ENCODE assay signal across 8 cellular contexts in genomic region chr1:198088360-198089071, GRCh38.
DNase-seq lines count a peak whose midpoint lies in the region; ATAC-seq, FAIRE-seq and TF ChIP-seq lines count a peak whose summit lies in the region.

No MANE protein-coding gene starts in this region.

- no peaks in the 10 kb centered on the region for H3K27me3 ChIP-seq in BJ (ENCODE audit: control insufficient read depth, insufficient read depth, low read length)
- no peaks in the 10 kb centered on the region for H3K27me3 ChIP-seq in keratinocyte (ENCODE audit: control insufficient read depth, extremely low read depth, insufficient read depth, low read length)
- H3K27me3 ChIP-seq in transverse colon, result no peaks in the 10 kb centered on the region

- H3K9me1 ChIP-seq in keratinocyte (ENCODE audit: control insufficient read depth, extremely low read depth, insufficient read depth, low read length), result no peaks in the 10 kb centered on the region

- H3K9me3 ChIP-seq in keratinocyte (ENCODE audit: control insufficient read depth, low read depth, low read length) (no peaks in the 10 kb centered on the region), transverse colon (no peaks in the 10 kb centered on the region)

- dilution Hi-C loops in keratinocyte (cut with MboI; ENCODE audit: extremely low pct_ligation_motif_present, low sequenced_read_pairs), result no loop called here

- intact Hi-C loops in transverse colon (cut with DNase I; ENCODE audit: low total_unique reads), result no loop called here

- peak overlapping the region; percentile 14 for H2AFZ ChIP-seq in keratinocyte (ENCODE audit: control insufficient read depth, low read length)

- H3K36me3 ChIP-seq in BJ (ENCODE audit: control insufficient read depth, insufficient read depth, low read length) (no peaks in the 10 kb centered on the region), keratinocyte (ENCODE audit: control insufficient read depth in 2 of 2, extremely low read depth in 1 of 2, insufficient read depth in 2 of 2, low read length in 2 of 2) (no peaks in the 10 kb centered on the region), transverse colon (no peaks in the 10 kb centered on the region)

- H3K4me2 ChIP-seq in keratinocyte (ENCODE audit: control insufficient read depth, extremely low read depth, insufficient read depth, low read depth, low read length), result no peak overlapping the region

- no peaks in the 10 kb centered on the region for H3K4me1 ChIP-seq in keratinocyte (ENCODE audit: control insufficient read depth, extremely low read depth, insufficient read depth, low read length)
- H3K4me1 ChIP-seq in transverse colon, result no peaks in the 10 kb centered on the region

- FAIRE-seq in GM18507 (lab: Jason Lieb, UNC) (peak; percentile 66), keratinocyte (lab: Jason Lieb, UNC) (peak; percentile 76)

- POLR2A ChIA-PET in BJ (lab: Charles Lee), result interaction anchor here (0.6 to 0.7 kb wide), 2 partner anchors 14 to 24 kb away, joined by 3 to 6 read pairs; no protein-coding TSS in a partner anchor

- TF ChIP-seq EP300 in transverse colon (IDR thresholded peaks at IDR 0.05; ENCODE audit: low read depth), result no peak

- 38 to 46% methylated on average over 3 to 4 of the region's 4 CpGs for WGBS in transverse colon (ENCODE audit: low coverage in 1 of 2), 2 donors

- TF ChIP-seq CTCF in BJ (IDR thresholded peaks at IDR 0.05; ENCODE audit: insufficient read depth, low read depth, low read length), result peak; percentile 68
- TF ChIP-seq CTCF in NB4 (IDR thresholded peaks at IDR 0.05; ENCODE audit: low read depth, low read length), result peak; percentile 42
- TF ChIP-seq CTCF in keratinocyte (optimal IDR thresholded peaks at IDR 0.05 in 1 of 3, IDR thresholded peaks at IDR 0.05 in 1 of 3, conservative IDR thresholded peaks at IDR 0.05 in 1 of 3; ENCODE audit: extremely low read depth in 1 of 3, insufficient read depth in 2 of 3, low read length in 3 of 3), result peak in 2 of 3 experiments; percentile 38 to 47
- TF ChIP-seq CTCF in transverse colon (IDR thresholded peaks at IDR 0.05), result peak in 4 of 5 experiments; percentile 42 to 50 (median 48)

- TF ChIP-seq POLR2A in NB4 (IDR thresholded peaks at IDR 0.05; ENCODE audit: extremely low read depth, insufficient read length), result no peak
- no peak for TF ChIP-seq POLR2A in transverse colon (IDR thresholded peaks at IDR 0.05)

- ATAC-seq in HG02678 (IDR thresholded peaks at IDR 0.05; ENCODE audit: unreplicated experiment), result no peak
- no peak for ATAC-seq in HG02885 (IDR thresholded peaks at IDR 0.05; ENCODE audit: poor library complexity, unreplicated experiment)

- CTCF ChIA-PET in BJ (lab: Yijun Ruan, JAX), result interaction anchor here (0.6 to 4.3 kb wide), 8 partner anchors 15 to 360 kb away, joined by 3 to 25 read pairs (median 4); partner anchors contain the start of gene NEK7

- peak overlapping the region; percentile 18 for H3K4me3 ChIP-seq in BJ (ENCODE audit: low read depth, low read length)
- no peak overlapping the region for H3K4me3 ChIP-seq in NB4 (ENCODE audit: low read depth, low read length)
- H3K4me3 ChIP-seq in keratinocyte (ENCODE audit: control insufficient read depth in 2 of 3, extremely low read depth in 1 of 3, insufficient read depth in 2 of 3, low read depth in 1 of 3, low read length in 3 of 3), result no peak overlapping the region
- no peak overlapping the region for H3K4me3 ChIP-seq in transverse colon

- no peak overlapping the region for H3K9ac ChIP-seq in keratinocyte (ENCODE audit: control insufficient read depth, extremely low read depth, insufficient read depth, low read length)

- H3K27ac ChIP-seq in keratinocyte (ENCODE audit: control insufficient read depth, insufficient read depth, low read length) (no peak overlapping the region), transverse colon (no peak overlapping the region)

- no peaks in the 10 kb centered on the region for H4K20me1 ChIP-seq in keratinocyte (ENCODE audit: control insufficient read depth, extremely low read depth, insufficient read depth, low read length)

- DNase-seq in BJ (ENCODE audit: low read depth) (no peak), GM18507 (ENCODE audit: extremely low spot score, insufficient read length, low read depth) (peak; percentile 1), NB4 (ENCODE audit: low read depth) (peak; percentile 54), astrocyte of the hippocampus (ENCODE audit: low read depth, low spot score) (peak; percentile 59), keratinocyte (ENCODE audit: low read depth, low spot score) (no peak), transverse colon (no peak)

- no peaks in the 10 kb centered on the region for H3K79me2 ChIP-seq in keratinocyte (ENCODE audit: control insufficient read depth, insufficient read depth, low read length)

- in situ Hi-C loops in transverse colon (cut with MboI; ENCODE audit: low pct_ligation_motif_present in 1 of 4, low pct_unique_long_range_greater_than_20kb in 1 of 4, low sequenced_read_pairs in 3 of 4), result loop anchor here (10.0 to 25.0 kb wide), 2 partner anchors 374 to 376 kb away; no protein-coding TSS in a partner anchor

Comparison
In these comparisons a context has a peak if more than half of its experiments do, and no peak if none do; other contexts are left out.
1. DNase-seq: peak in GM18507 (single experiment), NB4 (single experiment) and astrocyte of the hippocampus (single experiment); none in BJ (single experiment), keratinocyte (single experiment) and transverse colon (single experiment).
2. Peak in every context shown above with its lines, with median percentiles within 50 percentile points of each other: CTCF ChIP-seq.